Comparison of ENCODE assay signal across 12 cellular contexts in the genomic region with DNA sequence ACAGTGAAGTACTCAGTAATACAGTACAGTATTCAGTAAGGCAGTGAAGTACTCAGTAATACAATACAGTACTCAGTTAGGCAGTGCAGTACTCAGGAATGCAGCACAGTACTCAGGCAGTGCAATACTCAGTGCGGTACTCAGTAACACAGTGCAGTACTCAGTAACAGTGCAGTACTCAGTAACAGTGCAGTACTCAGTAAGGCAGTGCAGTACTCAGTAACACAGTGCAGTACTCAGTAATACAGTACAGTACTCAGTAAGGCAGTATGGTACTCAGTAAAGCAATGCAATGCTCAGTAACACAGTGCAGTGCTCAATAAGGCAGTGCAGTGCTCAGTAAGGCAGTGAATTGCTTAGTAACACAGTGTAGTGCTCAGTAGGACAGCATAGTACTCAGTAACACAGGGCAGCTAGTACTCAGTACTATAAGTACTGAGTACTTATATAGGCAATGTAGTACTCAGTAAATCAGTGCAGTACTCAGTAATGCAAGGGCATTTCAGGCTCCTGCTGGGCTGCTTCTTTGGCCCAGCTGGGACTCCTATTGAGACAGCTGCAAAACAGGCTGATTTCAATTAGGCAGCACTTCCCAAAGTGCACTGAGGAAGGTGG.
DNase-seq lines count a peak whose midpoint lies in the region; ATAC-seq and TF ChIP-seq lines count a peak whose summit lies in the region.
"Had no signal": no experiment of that assay in that cellular context is flagged by ENCODE, and none has a peak within 500 bp of the region (broad histone marks: within the 10 kb centered on the region; RNA-seq: fewer than 3 reads in every experiment).

No MANE protein-coding gene starts in this region.

- H3K4me3 ChIP-seq in A673 (ENCODE audit: low read depth, low read length, poor library complexity, severe bottlenecking), result no peak overlapping the region
- no peak overlapping the region for H3K4me3 ChIP-seq in Karpas-422 (ENCODE audit: low read length)
- H3K4me3 ChIP-seq: GM23248 had no signal

- no peaks in the 10 kb centered on the region for H4K20me1 ChIP-seq in Karpas-422 (ENCODE audit: insufficient read depth, low read depth, low read length)

- H3K36me3 ChIP-seq in A673 (ENCODE audit: insufficient read depth, low read length, poor library complexity, severe bottlenecking) (no peaks in the 10 kb centered on the region), Karpas-422 (ENCODE audit: insufficient read depth, low read length) (no peaks in the 10 kb centered on the region)

- intact Hi-C loops in A673 (cut with micrococcal nuclease; ENCODE audit: unreplicated experiment), result no loop called here

- no peak overlapping the region for H2AFZ ChIP-seq in Karpas-422 (ENCODE audit: low read length)
- H2AFZ ChIP-seq: GM23248 had no signal

- H3K9me3 ChIP-seq in A673 (ENCODE audit: low read depth, low read length, poor library complexity, severe bottlenecking), result no peaks in the 10 kb centered on the region
- no peaks in the 10 kb centered on the region for H3K9me3 ChIP-seq in Karpas-422 (ENCODE audit: low read length)

- peak; percentile 19 for DNase-seq in NCI-H2171 treated with DMSO at 0.1 percent for 48 hours (lab: John Stamatoyannopoulos, UW)
- DNase-seq in NCI-H2171 (lab: John Stamatoyannopoulos, UW), result no peak
- DNase-seq in A673 (ENCODE audit: low spot score), result peak; percentile 31
- peak; percentile 66 for DNase-seq in NCI-H524 treated with DMSO at 0.1 percent for 48 hours (lab: John Stamatoyannopoulos, UW)
- peak; percentile 17 for DNase-seq in myocyte (ENCODE audit: low read depth)
- DNase-seq in Karpas-422, result no peak
- DNase-seq in Kasumi-1 (lab: John Stamatoyannopoulos, UW), result no peak
- DNase-seq: GF-D8, GM23248, KBM-7, NCI-H526 treated with DMSO at 0.1 percent for 48 hours had no signal

- H3K27me3 ChIP-seq in A673 (replicated peaks; ENCODE audit: insufficient read depth, low read depth, low read length, poor library complexity) (no peaks in the 10 kb centered on the region), Karpas-422 (ENCODE audit: low read length) (no peaks in the 10 kb centered on the region)

- no peak for ATAC-seq in HG03378 (IDR thresholded peaks at IDR 0.05; ENCODE audit: unreplicated experiment)

- H3K27ac ChIP-seq in A673 (ENCODE audit: low read depth, low read length, poor library complexity, severe bottlenecking) (no peak overlapping the region), Karpas-422 (ENCODE audit: low read length) (no peak overlapping the region)
- H3K27ac ChIP-seq: GM23248 had no signal

- no peak overlapping the region for H3K9ac ChIP-seq in Karpas-422 (ENCODE audit: low read length)
- H3K9ac ChIP-seq: GM23248 had no signal

- H3K9me2 ChIP-seq in Karpas-422 (replicated peaks; ENCODE audit: insufficient read depth, low read length), result no peaks in the 10 kb centered on the region

- POLR2A ChIA-PET in A673 (lab: Charles Lee; ENCODE audit: low non-redundant PET), result no interaction called here

- no peak for TF ChIP-seq CTCF in A673 (conservative IDR thresholded peaks at IDR 0.05; ENCODE audit: low read depth, low read length)

- H3K79me2 ChIP-seq in Karpas-422 (ENCODE audit: low read length), result no peaks in the 10 kb centered on the region

- BruUV-seq in A673 (replicated peaks; lab: Mats Ljungman, UMichigan), result no TSS peak

- CTCF ChIA-PET in A673 (lab: Charles Lee), result no interaction called here

- H3K4me1 ChIP-seq in A673 (ENCODE audit: insufficient read depth, low read length, poor library complexity, severe bottlenecking) (peaks cover 7% of the 10 kb centered on the region), Karpas-422 (ENCODE audit: low read length) (no peaks in the 10 kb centered on the region)

- no peak overlapping the region for H3K4me2 ChIP-seq in Karpas-422 (ENCODE audit: low read depth, low read length, poor library complexity, severe bottlenecking)

Comparison
In these comparisons a context has a peak if more than half of its experiments do, and no peak if none do; other contexts are left out.
1. DNase-seq: peak in NCI-H2171 treated with DMSO at 0.1 percent for 48 hours (single experiment), A673 (single experiment), NCI-H524 treated with DMSO at 0.1 percent for 48 hours (single experiment) and myocyte (single experiment); none in NCI-H2171 (single experiment), Karpas-422 (single experiment) and Kasumi-1 (0 of 2).